Comparison of ENCODE assay signal across 8 cellular contexts in genomic region chr7:26369519-26370385, GRCh38.
DNase-seq lines count a peak whose midpoint lies in the region; ATAC-seq, FAIRE-seq and TF ChIP-seq lines count a peak whose summit lies in the region.

No MANE protein-coding gene starts in this region.

- ATAC-seq in naive thymus-derived CD8-positive, alpha-beta T cell = peak; percentile 71 to 80
- no peak for ATAC-seq in stimulated activated memory B cell treated with anti-CD40 and anti-IgM and Interleukin-4, amounts not matched to agents 10 μg/mL and 1 μg/mL and 100 μg/mL, for 72 hours

- H3K9me3 Mint-ChIP-seq in endothelial cell (ENCODE audit: unreplicated experiment) = no peaks in the 10 kb centered on the region
- H3K9me3 Mint-ChIP-seq in naive thymus-derived CD8-positive, alpha-beta T cell = no peaks in the 10 kb centered on the region
- no peaks in the 10 kb centered on the region for H3K9me3 Mint-ChIP-seq in stimulated activated memory B cell treated with anti-CD40 and anti-IgM and Interleukin-4, amounts not matched to agents 10 μg/mL and 1 μg/mL and 100 μg/mL, for 72 hours

- POLR2A ChIA-PET in naive thymus-derived CD8-positive, alpha-beta T cell (lab: Charles Lee) = interaction anchor here (0.6 to 1.6 kb wide), 2 partner anchors 280 to 296 kb away, joined by 4 read pairs; no protein-coding TSS in a partner anchor

- peak overlapping the region; percentile 81 for H3K4me3 Mint-ChIP-seq in endothelial cell (ENCODE audit: unreplicated experiment)
- H3K4me3 Mint-ChIP-seq in naive thymus-derived CD8-positive, alpha-beta T cell = peak overlapping the region in 4 of 10 donors; percentile 31 to 58 (median 43)
- no peak overlapping the region for H3K4me3 Mint-ChIP-seq in stimulated activated memory B cell treated with anti-CD40 and anti-IgM and Interleukin-4, amounts not matched to agents 10 μg/mL and 1 μg/mL and 100 μg/mL, for 72 hours

- H3K36me3 Mint-ChIP-seq in endothelial cell (ENCODE audit: low read depth, unreplicated experiment) = no peaks in the 10 kb centered on the region
- peaks cover 9 to 19% (median 13%) of the 10 kb centered on the region in 3 donors for H3K36me3 Mint-ChIP-seq in naive thymus-derived CD8-positive, alpha-beta T cell
- H3K36me3 Mint-ChIP-seq in stimulated activated memory B cell treated with anti-CD40 and anti-IgM and Interleukin-4, amounts not matched to agents 10 μg/mL and 1 μg/mL and 100 μg/mL, for 72 hours = peaks cover 30% of the 10 kb centered on the region

- H3K27me3 Mint-ChIP-seq in endothelial cell (ENCODE audit: unreplicated experiment) = peaks cover 2% of the 10 kb centered on the region
- H3K27me3 Mint-ChIP-seq in naive thymus-derived CD8-positive, alpha-beta T cell = peaks cover 0 to 7% (median 0%) of the 10 kb centered on the region in 5 donors
- H3K27me3 Mint-ChIP-seq in stimulated activated memory B cell treated with anti-CD40 and anti-IgM and Interleukin-4, amounts not matched to agents 10 μg/mL and 1 μg/mL and 100 μg/mL, for 72 hours = no peaks in the 10 kb centered on the region

- peak; percentile 71 for FAIRE-seq in GM12891 (lab: Jason Lieb, UNC)

- peak overlapping the region; percentile 99 for H3K27ac Mint-ChIP-seq in endothelial cell (ENCODE audit: unreplicated experiment)
- H3K27ac Mint-ChIP-seq in naive thymus-derived CD8-positive, alpha-beta T cell = peak overlapping the region in 1 of 10 donors; percentile 20
- no peak overlapping the region for H3K27ac Mint-ChIP-seq in stimulated activated memory B cell treated with anti-CD40 and anti-IgM and Interleukin-4, amounts not matched to agents 10 μg/mL and 1 μg/mL and 100 μg/mL, for 72 hours

- H3K27ac ChIP-seq in C4-2B = no peak overlapping the region

- TF ChIP-seq CTCF in C4-2B (conservative IDR thresholded peaks at IDR 0.05) (peak; percentile 80), endothelial cell (IDR thresholded peaks at IDR 0.05; ENCODE audit: unreplicated experiment) (peak; percentile 92)

- peaks cover 8% of the 10 kb centered on the region for H3K4me1 Mint-ChIP-seq in endothelial cell (ENCODE audit: unreplicated experiment)
- peaks cover 2 to 11% (median 8%) of the 10 kb centered on the region in 4 donors for H3K4me1 Mint-ChIP-seq in naive thymus-derived CD8-positive, alpha-beta T cell
- peaks cover 8% of the 10 kb centered on the region for H3K4me1 Mint-ChIP-seq in stimulated activated memory B cell treated with anti-CD40 and anti-IgM and Interleukin-4, amounts not matched to agents 10 μg/mL and 1 μg/mL and 100 μg/mL, for 72 hours

- DNase-seq in GM12891 (ENCODE audit: insufficient read length, low spot score) (no peak), NCI-H146 (lab: John Stamatoyannopoulos, UW) (peak; percentile 58), T follicular helper cell (ENCODE audit: low read depth) (peak; percentile 15), endothelial cell (ENCODE audit: low spot score) (peak; percentile 53), NK-92 (lab: John Stamatoyannopoulos, UW; ENCODE audit: unreplicated experiment) (no peak)
- DNase-seq in naive thymus-derived CD8-positive, alpha-beta T cell = peak in 6 of 10 donors; percentile 24 to 60 (median 48)

- TF ChIP-seq POLR2A in GM12891 (IDR thresholded peaks at IDR 0.05; ENCODE audit: low read depth, low read length) = no peak

TF ChIP-seq in GM12891, 5 proteins besides CTCF, POLR2A, EP300 and RAD21:
- TF ChIP-seq SPI1 (IDR thresholded peaks at IDR 0.05; ENCODE audit: low read depth, low read length) = no peak
- no peak for TF ChIP-seq TAF1 (IDR thresholded peaks at IDR 0.05; ENCODE audit: low read depth, low read length)
- TF ChIP-seq POU2F2 (IDR thresholded peaks at IDR 0.05; ENCODE audit: low read depth, low read length) = no peak
- no peak for TF ChIP-seq PAX5 (IDR thresholded peaks at IDR 0.05; ENCODE audit: insufficient read depth, low read length, severe bottlenecking)
- TF ChIP-seq POLR2AphosphoS5 (IDR thresholded peaks at IDR 0.05; ENCODE audit: low read depth, low read length) = no peak
TF ChIP-seq in GM12891: peak in this region for 0.

Comparison
In these comparisons a context has a peak if more than half of its experiments do, and no peak if none do; other contexts are left out.
1. DNase-seq: peak in NCI-H146 (single experiment), T follicular helper cell (single experiment), endothelial cell (single experiment) and naive thymus-derived CD8-positive, alpha-beta T cell (6 of 10); none in GM12891 (single experiment) and NK-92 (single experiment).